17 cellular contexts compared by ENCODE assay signal in the genomic region with DNA sequence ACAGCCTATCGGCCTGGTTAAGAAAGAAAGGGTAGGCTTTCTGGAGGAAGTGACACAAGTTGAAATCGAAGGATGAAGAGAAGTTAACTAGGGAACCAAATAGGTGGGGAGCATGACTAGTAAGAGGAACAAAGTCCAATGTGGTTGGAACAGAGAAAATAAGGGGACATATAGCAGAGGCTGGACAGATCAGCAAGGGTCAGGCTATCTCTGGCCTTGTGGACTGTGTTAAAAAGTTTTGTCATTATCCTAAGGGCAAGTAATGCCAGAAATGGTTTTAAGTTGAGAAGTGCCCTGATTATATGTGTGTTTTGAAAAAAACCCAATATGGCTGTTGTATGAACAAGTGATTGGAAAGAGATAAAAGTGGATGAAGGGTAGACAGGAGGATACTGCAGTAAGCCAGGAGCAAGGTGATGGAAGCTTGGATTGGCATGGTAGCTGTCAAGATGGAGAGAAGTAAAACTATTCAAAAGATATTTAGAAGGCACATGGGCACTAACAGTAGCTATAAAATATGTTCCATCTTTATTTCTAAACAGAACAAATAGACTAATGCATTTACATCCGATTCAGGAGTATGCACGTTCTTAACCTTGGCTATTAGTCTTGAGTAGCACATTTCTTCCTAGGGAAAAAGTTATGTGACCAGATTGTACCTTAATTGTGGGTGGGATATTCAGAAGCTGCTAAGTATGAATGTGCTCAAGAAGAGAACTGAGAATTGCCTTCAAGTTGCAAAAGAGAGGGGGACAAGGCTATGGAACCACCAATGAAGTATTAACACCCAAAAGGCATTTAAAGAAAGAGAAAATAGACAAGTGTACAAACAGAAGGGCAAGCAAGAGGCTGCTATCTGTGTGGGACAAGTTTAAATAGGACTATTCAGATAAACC. TPM values are rescaled to one million over a fixed set of nuclear protein-coding genes. Genes with fewer than 3 reads are reported as not detected.
DNase-seq lines count a peak whose midpoint lies in the region; ATAC-seq and TF ChIP-seq lines count a peak whose summit lies in the region.
"Had no signal": no experiment of that assay in that cellular context is flagged by ENCODE, and none has a peak within 500 bp of the region (broad histone marks: within the 10 kb centered on the region; RNA-seq: fewer than 3 reads in every experiment).

No MANE protein-coding gene starts in this region.

- CTCF ChIA-PET in HEK293 (lab: Yijun Ruan, JAX), result interaction anchor here (0.7 to 1.7 kb wide), 2 partner anchors 10 to 96 kb away, joined by 3 to 4 read pairs; no protein-coding TSS in a partner anchor

- peaks cover 56% of the 10 kb centered on the region for H3K36me3 Mint-ChIP-seq in activated T-cell treated with anti-CD3 and anti-CD28 coated beads, Interleukin-2, amount 50 U/mL, for 24 hours (ENCODE audit: low read depth)
- H3K36me3 Mint-ChIP-seq in activated naive CD8-positive, alpha-beta T cell treated with anti-CD3 and anti-CD28 coated beads, Interleukin-2, amount 50 U/mL, for 24 hours (ENCODE audit: low read depth), result peaks cover 44% of the 10 kb centered on the region
- H3K36me3 Mint-ChIP-seq in neural progenitor cell, result peaks cover 35% of the 10 kb centered on the region

- no peak overlapping the region for H2AFZ ChIP-seq in neural progenitor cell (replicated peaks)

- H3F3A ChIP-seq in neural progenitor cell (ENCODE audit: low read depth), result peaks cover 75% of the 10 kb centered on the region

- ATAC-seq in activated naive CD8-positive, alpha-beta T cell treated with anti-CD3 and anti-CD28 coated beads, Interleukin-2, amount 50 U/mL, for 24 hours, result no peak
- ATAC-seq in HG02884 (IDR thresholded peaks at IDR 0.05; ENCODE audit: unreplicated experiment), result no peak

- no peaks in the 10 kb centered on the region for H3K79me2 ChIP-seq in neural progenitor cell (ENCODE audit: low read depth)

- no peaks in the 10 kb centered on the region for H3K27me3 Mint-ChIP-seq in activated T-cell treated with anti-CD3 and anti-CD28 coated beads, Interleukin-2, amount 50 U/mL, for 24 hours
- H3K27me3 Mint-ChIP-seq in activated naive CD8-positive, alpha-beta T cell treated with anti-CD3 and anti-CD28 coated beads, Interleukin-2, amount 50 U/mL, for 24 hours, result no peaks in the 10 kb centered on the region
- peaks cover 5% of the 10 kb centered on the region for H3K27me3 Mint-ChIP-seq in neural progenitor cell (ENCODE audit: insufficient read depth, low read depth)
- H3K27me3 Mint-ChIP-seq: activated naive CD8-positive, alpha-beta T cell treated with anti-CD3 and anti-CD28 coated beads, Interleukin-2, amount 10 ng/mL, durations not matched to agents 7 days and 5 days had no signal

- no peaks in the 10 kb centered on the region for H3K27me3 ChIP-seq in neural progenitor cell
- H3K27me3 ChIP-seq: MG63 had no signal

- no peak for DNase-seq in activated T-cell treated with anti-CD3 and anti-CD28 coated beads, Interleukin-2, amount 50 U/mL, for 24 hours
- no peak for DNase-seq in activated T-cell treated with anti-CD3 and anti-CD28 coated beads, Interleukin-2, amount 50 U/mL, for 1 hour
- no peak for DNase-seq in activated naive CD8-positive, alpha-beta T cell treated with anti-CD3 and anti-CD28 coated beads, Interleukin-2, amount 50 U/mL, for 24 hours
- DNase-seq in neural progenitor cell (ENCODE audit: low spot score), result no peak
- DNase-seq in kidney tubule cell (ENCODE audit: low spot score), result no peak
- DNase-seq in activated effector memory CD4-positive, alpha-beta T cell treated with anti-CD3 and anti-CD28 coated beads, Interleukin-2, amount 50 U/mL, for 16 hours, result no peak
- DNase-seq: activated naive CD8-positive, alpha-beta T cell treated with anti-CD3 and anti-CD28 coated beads, Interleukin-2, amount 10 ng/mL, durations not matched to agents 7 days and 5 days; MG63; SK-N-SH; stimulated activated CD4-positive, alpha-beta T cell treated with anti-CD3 and anti-CD28 coated beads, Interleukin-12 subunit alpha, Interleukin-12 subunit beta, amount 100 ng/mL, for 4 hours had no signal

- H3K4me1 Mint-ChIP-seq in activated T-cell treated with anti-CD3 and anti-CD28 coated beads, Interleukin-2, amount 50 U/mL, for 24 hours (ENCODE audit: low read depth), result peaks cover 34% of the 10 kb centered on the region
- peaks cover 18% of the 10 kb centered on the region for H3K4me1 Mint-ChIP-seq in activated naive CD8-positive, alpha-beta T cell treated with anti-CD3 and anti-CD28 coated beads, Interleukin-2, amount 50 U/mL, for 24 hours
- H3K4me1 Mint-ChIP-seq in neural progenitor cell, result peaks cover 7% of the 10 kb centered on the region
- H3K4me1 Mint-ChIP-seq: nephron had no signal

- H3K9me3 ChIP-seq in HEK293 (ENCODE audit: control insufficient read depth, insufficient read depth, low read depth, low read length), result no peaks in the 10 kb centered on the region
- no peaks in the 10 kb centered on the region for H3K9me3 ChIP-seq in neural progenitor cell (ENCODE audit: low read depth)
- H3K9me3 ChIP-seq: MG63, SK-N-SH had no signal

- H3K4me3 ChIP-seq in HEK293 (ENCODE audit: low read depth, low read length), result no peak overlapping the region
- H3K4me3 ChIP-seq in neural progenitor cell, result no peak overlapping the region
- H3K4me3 ChIP-seq: MG63 had no signal

- no peak overlapping the region for H3K4me3 Mint-ChIP-seq in activated T-cell treated with anti-CD3 and anti-CD28 coated beads, Interleukin-2, amount 50 U/mL, for 24 hours
- H3K4me3 Mint-ChIP-seq in activated naive CD8-positive, alpha-beta T cell treated with anti-CD3 and anti-CD28 coated beads, Interleukin-2, amount 50 U/mL, for 24 hours, result no peak overlapping the region
- H3K4me3 Mint-ChIP-seq in neural progenitor cell, result no peak overlapping the region
- H3K4me3 Mint-ChIP-seq: activated naive CD8-positive, alpha-beta T cell treated with anti-CD3 and anti-CD28 coated beads, Interleukin-2, amount 10 ng/mL, durations not matched to agents 7 days and 5 days; nephron had no signal

- H3K4me1 ChIP-seq in HEK293 (ENCODE audit: control insufficient read depth, insufficient read depth, low read length) (no peaks in the 10 kb centered on the region), neural progenitor cell (peaks cover 14% of the 10 kb centered on the region)

- peak overlapping the region; percentile 12 for H3K27ac Mint-ChIP-seq in activated T-cell treated with anti-CD3 and anti-CD28 coated beads, Interleukin-2, amount 50 U/mL, for 24 hours
- peak overlapping the region; percentile 65 for H3K27ac Mint-ChIP-seq in activated naive CD8-positive, alpha-beta T cell treated with anti-CD3 and anti-CD28 coated beads, Interleukin-2, amount 50 U/mL, for 24 hours
- H3K27ac Mint-ChIP-seq in neural progenitor cell, result no peak overlapping the region

- H4K20me1 ChIP-seq in neural progenitor cell (ENCODE audit: low read depth), result peaks cover 64% of the 10 kb centered on the region

- no peak overlapping the region for H3K27ac ChIP-seq in HEK293 (ENCODE audit: extremely low read depth, low read depth, low read length)
- peak overlapping the region; percentile 35 for H3K27ac ChIP-seq in neural progenitor cell

- H3K36me3 ChIP-seq in HEK293 (ENCODE audit: control insufficient read depth in 2 of 2, insufficient read depth in 1 of 2, low read length in 2 of 2) (peaks cover 16 to 56% of the 10 kb centered on the region in 2 experiments), neural progenitor cell (no peaks in the 10 kb centered on the region)

- no peaks in the 10 kb centered on the region for H3K9me3 Mint-ChIP-seq in activated T-cell treated with anti-CD3 and anti-CD28 coated beads, Interleukin-2, amount 50 U/mL, for 24 hours
- no peaks in the 10 kb centered on the region for H3K9me3 Mint-ChIP-seq in activated naive CD8-positive, alpha-beta T cell treated with anti-CD3 and anti-CD28 coated beads, Interleukin-2, amount 50 U/mL, for 24 hours
- peaks cover 3% of the 10 kb centered on the region for H3K9me3 Mint-ChIP-seq in neural progenitor cell
- H3K9me3 Mint-ChIP-seq: activated naive CD8-positive, alpha-beta T cell treated with anti-CD3 and anti-CD28 coated beads, Interleukin-2, amount 10 ng/mL, durations not matched to agents 7 days and 5 days had no signal

- TF ChIP-seq CTCF in HEK293 (tag by site-specific recombination; IDR thresholded peaks at IDR 0.05) (no peak), neural progenitor cell (IDR thresholded peaks at IDR 0.05) (no peak)

- H3K4me2 ChIP-seq in neural progenitor cell, result no peak overlapping the region
- H3K4me2 ChIP-seq: SK-N-SH had no signal

- no peak overlapping the region for H3K9ac ChIP-seq in neural progenitor cell
- H3K9ac ChIP-seq: SK-N-SH had no signal

- POLR2A ChIA-PET in HEK293 (lab: Yijun Ruan, JAX), result no interaction called here

TF ChIP-seq in HEK293, 187 proteins besides CTCF, POLR2A, EP300 and RAD21:
- 0 out of 2 replicates have a peak, but pooled peaks have one; percentile 56 for TF ChIP-seq ZNF24 (tag by site-specific recombination; IDR thresholded peaks at IDR 0.05)
- TF ChIP-seq ZNF510 (tag by site-specific recombination; IDR thresholded peaks at IDR 0.05; ENCODE audit: insufficient replicate concordance), result no peak
- no peak for TF ChIP-seq ZNF184 (tag by site-specific recombination; IDR thresholded peaks at IDR 0.05)
- TF ChIP-seq, protein P1, sequence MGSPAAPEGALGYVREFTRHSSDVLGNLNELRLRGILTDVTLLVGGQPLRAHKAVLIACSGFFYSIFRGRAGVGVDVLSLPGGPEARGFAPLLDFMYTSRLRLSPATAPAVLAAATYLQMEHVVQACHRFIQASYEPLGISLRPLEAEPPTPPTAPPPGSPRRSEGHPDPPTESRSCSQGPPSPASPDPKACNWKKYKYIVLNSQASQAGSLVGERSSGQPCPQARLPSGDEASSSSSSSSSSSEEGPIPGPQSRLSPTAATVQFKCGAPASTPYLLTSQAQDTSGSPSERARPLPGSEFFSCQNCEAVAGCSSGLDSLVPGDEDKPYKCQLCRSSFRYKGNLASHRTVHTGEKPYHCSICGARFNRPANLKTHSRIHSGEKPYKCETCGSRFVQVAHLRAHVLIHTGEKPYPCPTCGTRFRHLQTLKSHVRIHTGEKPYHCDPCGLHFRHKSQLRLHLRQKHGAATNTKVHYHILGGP (tag by site-specific recombination; IDR thresholded peaks at IDR 0.05), result no peak
- TF ChIP-seq ZBTB17 (tag by site-specific recombination; IDR thresholded peaks at IDR 0.05), result no peak

RNA-seq across cellular contexts. Expression of a gene that starts 46.8 kb away (rescaled TPM):
- total RNA-seq in neural progenitor cell (ENCODE audit: low replicate concordance), result under 0.01 TPM in 1 of 2 replicates, not detected in the other
- total RNA-seq: activated naive CD8-positive, alpha-beta T cell treated with anti-CD3 and anti-CD28 coated beads, Interleukin-2, amount 10 ng/mL, durations not matched to agents 7 days and 5 days; cerebellum; fibroblast of villous mesenchyme; HT-29; liver had no signal
